In the genomic region with DNA sequence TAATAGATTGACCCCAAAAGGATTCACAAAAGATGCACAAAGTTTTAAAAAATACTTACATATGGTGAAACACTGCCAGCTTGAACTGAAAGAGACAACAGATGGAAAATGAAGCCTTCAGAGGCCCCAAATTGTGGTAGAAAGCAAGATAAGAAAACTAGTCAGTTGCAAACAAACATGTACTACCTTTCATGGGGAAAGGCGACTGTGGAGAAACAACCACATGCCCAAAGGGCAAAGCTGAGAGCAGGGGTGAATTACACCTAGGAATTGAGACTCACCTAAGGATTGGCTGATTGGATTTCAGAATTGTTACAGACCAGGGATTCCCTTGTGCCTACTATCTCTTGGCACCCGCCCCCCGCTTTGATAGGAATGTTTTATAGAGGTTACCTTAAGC, we compare ENCODE assay signal across 1 cellular context.
TF ChIP-seq lines count a peak whose summit lies in the region.

No MANE protein-coding gene starts in this region.

TF ChIP-seq in SK-N-SH, 30 proteins besides CTCF, POLR2A, EP300 and RAD21 (continued from another document):
- TF ChIP-seq, protein P1, sequence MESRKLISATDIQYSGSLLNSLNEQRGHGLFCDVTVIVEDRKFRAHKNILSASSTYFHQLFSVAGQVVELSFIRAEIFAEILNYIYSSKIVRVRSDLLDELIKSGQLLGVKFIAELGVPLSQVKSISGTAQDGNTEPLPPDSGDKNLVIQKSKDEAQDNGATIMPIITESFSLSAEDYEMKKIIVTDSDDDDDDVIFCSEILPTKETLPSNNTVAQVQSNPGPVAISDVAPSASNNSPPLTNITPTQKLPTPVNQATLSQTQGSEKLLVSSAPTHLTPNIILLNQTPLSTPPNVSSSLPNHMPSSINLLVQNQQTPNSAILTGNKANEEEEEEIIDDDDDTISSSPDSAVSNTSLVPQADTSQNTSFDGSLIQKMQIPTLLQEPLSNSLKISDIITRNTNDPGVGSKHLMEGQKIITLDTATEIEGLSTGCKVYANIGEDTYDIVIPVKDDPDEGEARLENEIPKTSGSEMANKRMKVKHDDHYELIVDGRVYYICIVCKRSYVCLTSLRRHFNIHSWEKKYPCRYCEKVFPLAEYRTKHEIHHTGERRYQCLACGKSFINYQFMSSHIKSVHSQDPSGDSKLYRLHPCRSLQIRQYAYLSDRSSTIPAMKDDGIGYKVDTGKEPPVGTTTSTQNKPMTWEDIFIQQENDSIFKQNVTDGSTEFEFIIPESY (IDR thresholded peaks at IDR 0.05; ENCODE audit: borderline replicate concordance, low read depth) = no peak
